Comparison of ENCODE assay signal across 25 cellular contexts in the genomic region with DNA sequence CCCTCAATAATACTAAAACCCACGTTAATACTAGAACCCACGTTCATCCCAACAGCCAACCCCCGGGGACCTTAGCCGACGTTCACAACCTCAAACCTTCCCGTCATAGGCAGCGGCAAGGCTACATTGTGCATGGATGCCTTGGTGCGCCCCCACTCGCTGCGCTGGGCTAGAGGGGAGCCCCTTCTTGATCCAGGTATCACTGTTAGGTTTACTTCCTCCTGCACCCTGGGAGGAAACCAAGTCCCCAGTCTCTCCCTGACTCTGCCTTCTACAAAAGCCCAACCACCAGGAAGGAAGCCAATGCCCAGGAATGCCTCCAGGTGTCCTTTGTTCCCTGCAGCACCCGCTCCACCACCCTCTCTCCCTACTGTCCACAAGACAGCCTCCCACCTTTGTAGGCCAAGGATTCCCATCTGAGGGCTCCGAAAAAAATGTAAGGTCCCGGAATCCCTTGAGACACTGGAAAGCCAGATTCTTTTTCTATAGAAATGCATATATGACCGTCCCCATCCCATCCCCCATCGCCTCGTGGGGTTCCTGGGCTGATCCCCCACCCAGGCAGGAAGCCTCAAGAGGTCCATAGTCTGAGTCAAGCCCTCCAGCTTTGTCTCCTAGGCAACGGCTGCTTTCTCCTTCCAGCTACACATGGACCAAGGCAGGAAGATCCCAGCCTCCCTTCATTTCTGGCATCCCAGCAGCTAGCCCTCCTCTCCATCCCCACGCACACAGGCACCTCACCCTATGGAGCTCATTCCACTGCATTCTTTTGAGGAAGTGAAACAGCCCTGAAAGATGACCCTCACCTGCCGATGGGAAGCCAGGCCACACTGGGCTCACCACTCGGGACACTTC. TPM values are rescaled to one million over a fixed set of nuclear protein-coding genes. Genes with fewer than 3 reads are reported as not detected.
DNase-seq lines count a peak whose midpoint lies in the region; ATAC-seq and TF ChIP-seq lines count a peak whose summit lies in the region.
"Had no signal": no experiment of that assay in that cellular context is flagged by ENCODE, and none has a peak within 500 bp of the region (broad histone marks: within the 10 kb centered on the region; RNA-seq: fewer than 3 reads in every experiment).

No MANE protein-coding gene starts in this region.

- intact Hi-C loops in natural killer cell (cut with micrococcal nuclease) (no loop called here), stomach (cut with DNase I; ENCODE audit: low total_unique reads) (no loop called here)
- intact Hi-C loops in activated CD4-positive, alpha-beta memory T cell treated with anti-CD3 and anti-CD28 coated beads for 36 hours (cut with micrococcal nuclease): loop anchor here (1.0 kb wide), 1 partner anchor 23 kb away; no protein-coding TSS in a partner anchor

- H3K23me2 ChIP-seq in H9 (ENCODE audit: insufficient read length, low read depth, low read length, poor library complexity, severe bottlenecking): no peaks in the 10 kb centered on the region

- no peak for DNase-seq in H9
- DNase-seq in natural killer cell: no peak
- DNase-seq in stomach: peak; percentile 48
- DNase-seq in NCI-H510A treated with DMSO at 0.1 percent for 48 hours (lab: John Stamatoyannopoulos, UW): no peak
- no peak for DNase-seq in activated naive CD4-positive, alpha-beta T cell (lab: John Stamatoyannopoulos, UW)
- no peak for DNase-seq in activated CD8-positive, alpha-beta memory T cell treated with anti-CD3 and anti-CD28 coated beads, Interleukin-2, amount 50 U/mL, for 48 hours
- no peak for DNase-seq in activated CD4-positive, alpha-beta memory T cell treated with anti-CD3 and anti-CD28 coated beads for 36 hours
- DNase-seq: activated CD4-positive, alpha-beta T cell treated with anti-CD3 and anti-CD28 coated beads for 48 hours; CD8-positive, alpha-beta T cell; DMS53; hippocampal formation; IMR-90; kidney; NCI-H1105 treated with DMSO at 0.1 percent for 48 hours; NCI-H2107; NCI-H446 treated with DMSO at 0.1 percent for 48 hours had no signal

- H3K18ac ChIP-seq in H9 (ENCODE audit: insufficient read length, low read depth, low read length): no peak overlapping the region

- no CpG with 5 or more reads among the region's 20 CpGs for WGBS in H9 (ENCODE audit: extremely low coverage, insufficient read length, low lambda C conversion rate)
- 74 to 78% (median 77%) methylated on average over 20 of the region's 20 CpGs for WGBS in stomach, 5 donors

- H3K36me3 ChIP-seq in duodenal mucosa (ENCODE audit: control insufficient read depth in 1 of 2, insufficient read depth in 2 of 2, low read length in 2 of 2) (peaks cover 14 to 28% of the 10 kb centered on the region in 2 donors), stomach (peaks cover 18 to 30% (median 27%) of the 10 kb centered on the region in 4 donors)
- H3K36me3 ChIP-seq: ovary had no signal

- H3K9me3 ChIP-seq in H9 (ENCODE audit: control insufficient read depth, low read depth, low read length) (no peaks in the 10 kb centered on the region), duodenal mucosa (ENCODE audit: control insufficient read depth in 1 of 2, low read length in 2 of 2) (no peaks in the 10 kb centered on the region), stomach (no peaks in the 10 kb centered on the region)
- H3K9me3 ChIP-seq: ovary, suprapubic skin had no signal

- no peak for TF ChIP-seq EP300 in stomach (IDR thresholded peaks at IDR 0.05)

- H2BK12ac ChIP-seq in H9 (ENCODE audit: insufficient read length, low read depth, low read length): no peak overlapping the region

- no peak overlapping the region for H2BK20ac ChIP-seq in H9 (ENCODE audit: low read depth, low read length, poor library complexity, severe bottlenecking)

- H3K4me1 ChIP-seq in H9 (ENCODE audit: insufficient read depth, low read length) (peaks cover 38% of the 10 kb centered on the region), duodenal mucosa (ENCODE audit: control insufficient read depth in 1 of 2, insufficient read depth in 2 of 2, low read length in 2 of 2) (peaks cover 52 to 63% of the 10 kb centered on the region in 2 donors), stomach (peaks cover 41 to 67% (median 55%) of the 10 kb centered on the region in 4 donors)
- H3K4me1 ChIP-seq: suprapubic skin had no signal

- TF ChIP-seq CTCF in H9 (conservative IDR thresholded peaks at IDR 0.05) (no peak), natural killer cell (IDR thresholded peaks at IDR 0.05) (no peak), stomach (IDR thresholded peaks at IDR 0.05) (no peak)

- H4K5ac ChIP-seq in H9 (ENCODE audit: insufficient read length, low read depth, low read length): no peak overlapping the region

- H3K23ac ChIP-seq in H9 (ENCODE audit: insufficient read length, low read depth, low read length): no peak overlapping the region

- ATAC-seq in natural killer cell: peak in 1 of 3 donors; percentile 14
- ATAC-seq: CD8-positive, alpha-beta T cell had no signal

- peaks cover 6% of the 10 kb centered on the region for H4K20me1 ChIP-seq in H9 (ENCODE audit: control insufficient read depth, insufficient read depth, insufficient read length)

- no peak overlapping the region for H3K56ac ChIP-seq in H9 (ENCODE audit: insufficient read length, low read depth, low read length)

- no peak overlapping the region for H2BK120ac ChIP-seq in H9 (ENCODE audit: low read depth, low read length, poor library complexity, severe bottlenecking)

- H3K27ac Mint-ChIP-seq in H9 (peak overlapping the region; percentile 77 to 90 (median 88); a peak in 6 of 7 replicates), natural killer cell (peak overlapping the region; percentile 90 to 91)
- no peak overlapping the region for H3K27ac Mint-ChIP-seq in activated CD4-positive, alpha-beta memory T cell treated with anti-CD3 and anti-CD28 coated beads for 36 hours
- H3K27ac Mint-ChIP-seq: activated naive CD4-positive, alpha-beta T cell treated with anti-CD3 and anti-CD28 coated beads, Interleukin-2, amount 50 U/mL, for 24 hours; CD8-positive, alpha-beta T cell; stimulated activated effector memory CD8-positive, alpha-beta T cell treated with anti-CD3 and anti-CD28 coated beads, Interleukin-12 subunit alpha, Interleukin-12 subunit beta, amount 100 ng/mL, for 72 hours; T-helper 1 cell treated with Interleukin-12 subunit alpha and Interleukin-12 subunit beta and Interleukin-4 antibody, amounts not matched to agents 30 μg/mL and 1 μg/mL, for 36 hours had no signal

- H3K14ac ChIP-seq in H9 (ENCODE audit: insufficient read depth, low read length): no peak overlapping the region; the same call in 1 of the 2 replicates

- no peak overlapping the region for H2AFZ ChIP-seq in H9 (ENCODE audit: low read length)

- H3K9ac ChIP-seq in H9 (ENCODE audit: extremely low read depth, insufficient read length, low read length) (no peak overlapping the region), duodenal mucosa (ENCODE audit: low read depth in 1 of 2, low read length in 2 of 2) (peak overlapping the region in 1 of 2 donors; percentile 25)

- H3K27ac ChIP-seq in H9 (ENCODE audit: insufficient read length, low read depth, low read length): no peak overlapping the region
- H3K27ac ChIP-seq in duodenal mucosa (ENCODE audit: low read depth, low read length): peak overlapping the region; percentile 24
- H3K27ac ChIP-seq in stomach: peak overlapping the region in 1 of 5 donors; percentile 12
- H3K27ac ChIP-seq: epithelial cell of prostate, ovary, suprapubic skin had no signal

- no peak overlapping the region for H3T11ph ChIP-seq in H9 (ENCODE audit: low read length)

- H4K8ac ChIP-seq in H9 (replicated peaks; ENCODE audit: insufficient read length, low read depth, low read length): no peak overlapping the region

- H2BK5ac ChIP-seq in H9 (ENCODE audit: insufficient read length, low read length): no peak overlapping the region

- peak overlapping the region; percentile 21 to 48 for H3K4me3 Mint-ChIP-seq in H9
- H3K4me3 Mint-ChIP-seq in natural killer cell: peak overlapping the region; percentile 17
- no peak overlapping the region for H3K4me3 Mint-ChIP-seq in activated CD4-positive, alpha-beta memory T cell treated with anti-CD3 and anti-CD28 coated beads for 36 hours
- H3K4me3 Mint-ChIP-seq: activated naive CD4-positive, alpha-beta T cell treated with anti-CD3 and anti-CD28 coated beads, Interleukin-2, amount 50 U/mL, for 24 hours; CD8-positive, alpha-beta T cell; central memory CD8-positive, alpha-beta T cell; stimulated activated effector memory CD8-positive, alpha-beta T cell treated with anti-CD3 and anti-CD28 coated beads, Interleukin-12 subunit alpha, Interleukin-12 subunit beta, amount 100 ng/mL, for 72 hours; T-helper 1 cell treated with Interleukin-12 subunit alpha and Interleukin-12 subunit beta and Interleukin-4 antibody, amounts not matched to agents 30 μg/mL and 1 μg/mL, for 36 hours had no signal

- H2AK5ac ChIP-seq in H9 (ENCODE audit: insufficient read length, low read length): no peak overlapping the region

- H3K27me3 Mint-ChIP-seq in H9 (ENCODE audit: low read depth) (no peaks in the 10 kb centered on the region; the same call in 1 of the 2 replicates), natural killer cell (ENCODE audit: low read depth in 2 of 2) (no peaks in the 10 kb centered on the region)
- H3K27me3 Mint-ChIP-seq in activated CD4-positive, alpha-beta memory T cell treated with anti-CD3 and anti-CD28 coated beads for 36 hours: peaks cover 2% of the 10 kb centered on the region

- peaks cover 8% of the 10 kb centered on the region for H3K79me1 ChIP-seq in H9 (ENCODE audit: insufficient read depth, low read depth, low read length, poor library complexity, severe bottlenecking)

- no peak for TF ChIP-seq POLR2A in stomach (IDR thresholded peaks at IDR 0.05)

- CTCF ChIA-PET in activated CD4-positive, alpha-beta memory T cell treated with anti-CD3 and anti-CD28 coated beads for 36 hours (lab: Charles Lee): no interaction called here

- H3K9me3 Mint-ChIP-seq in H9 (no peaks in the 10 kb centered on the region), natural killer cell (no peaks in the 10 kb centered on the region)
- peaks cover 4% of the 10 kb centered on the region for H3K9me3 Mint-ChIP-seq in activated CD4-positive, alpha-beta memory T cell treated with anti-CD3 and anti-CD28 coated beads for 36 hours
- H3K9me3 Mint-ChIP-seq: activated naive CD4-positive, alpha-beta T cell treated with anti-CD3 and anti-CD28 coated beads, Interleukin-2, amount 50 U/mL, for 24 hours; CD8-positive, alpha-beta T cell; central memory CD8-positive, alpha-beta T cell; stimulated activated effector memory CD8-positive, alpha-beta T cell treated with anti-CD3 and anti-CD28 coated beads, Interleukin-12 subunit alpha, Interleukin-12 subunit beta, amount 100 ng/mL, for 72 hours; T-helper 1 cell treated with Interleukin-12 subunit alpha and Interleukin-12 subunit beta and Interleukin-4 antibody, amounts not matched to agents 30 μg/mL and 1 μg/mL, for 36 hours had no signal

- POLR2A ChIA-PET in activated CD4-positive, alpha-beta memory T cell treated with anti-CD3 and anti-CD28 coated beads for 36 hours (lab: Charles Lee): no interaction called here

- no peak overlapping the region for H3K4me2 ChIP-seq in H9 (ENCODE audit: insufficient read depth, insufficient read length, low read length)

- no peak overlapping the region for H4K91ac ChIP-seq in H9 (ENCODE audit: insufficient read length, low read depth, low read length)

- no peak overlapping the region for H3K4me3 ChIP-seq in duodenal mucosa (ENCODE audit: low read depth in 1 of 2, low read length in 2 of 2)
- H3K4me3 ChIP-seq in stomach: no peak overlapping the region
- H3K4me3 ChIP-seq: dorsolateral prefrontal cortex, ovary, suprapubic skin had no signal

- peaks cover 60 to 83% (median 74%) of the 10 kb centered on the region in 3 experiments for H3K36me3 Mint-ChIP-seq in H9 (ENCODE audit: insufficient read depth in 1 of 3, low read depth in 3 of 3)
- no peaks in the 10 kb centered on the region for H3K36me3 Mint-ChIP-seq in natural killer cell
- no peaks in the 10 kb centered on the region for H3K36me3 Mint-ChIP-seq in activated CD4-positive, alpha-beta memory T cell treated with anti-CD3 and anti-CD28 coated beads for 36 hours
- H3K36me3 Mint-ChIP-seq: activated naive CD4-positive, alpha-beta T cell treated with anti-CD3 and anti-CD28 coated beads, Interleukin-2, amount 50 U/mL, for 24 hours; CD8-positive, alpha-beta T cell; stimulated activated effector memory CD8-positive, alpha-beta T cell treated with anti-CD3 and anti-CD28 coated beads, Interleukin-12 subunit alpha, Interleukin-12 subunit beta, amount 100 ng/mL, for 72 hours had no signal

- H3K4me1 Mint-ChIP-seq in H9 (peaks cover 90 to 93% of the 10 kb centered on the region in 2 experiments), natural killer cell (peaks cover 83 to 87% of the 10 kb centered on the region in 2 donors)
- no peaks in the 10 kb centered on the region for H3K4me1 Mint-ChIP-seq in activated CD4-positive, alpha-beta memory T cell treated with anti-CD3 and anti-CD28 coated beads for 36 hours (ENCODE audit: low read depth)
- H3K4me1 Mint-ChIP-seq: activated naive CD4-positive, alpha-beta T cell treated with anti-CD3 and anti-CD28 coated beads, Interleukin-2, amount 50 U/mL, for 24 hours; central memory CD8-positive, alpha-beta T cell; stimulated activated effector memory CD8-positive, alpha-beta T cell treated with anti-CD3 and anti-CD28 coated beads, Interleukin-12 subunit alpha, Interleukin-12 subunit beta, amount 100 ng/mL, for 72 hours had no signal

- H3K27me3 ChIP-seq in H9 (ENCODE audit: insufficient read depth, low read length): no peaks in the 10 kb centered on the region
- no peaks in the 10 kb centered on the region for H3K27me3 ChIP-seq in duodenal mucosa (ENCODE audit: control insufficient read depth in 1 of 2, insufficient read depth in 2 of 2, low read length in 2 of 2)
- no peaks in the 10 kb centered on the region for H3K27me3 ChIP-seq in stomach
- H3K27me3 ChIP-seq: dorsolateral prefrontal cortex, ovary, suprapubic skin had no signal

- peaks cover 94% of the 10 kb centered on the region for H3K79me2 ChIP-seq in H9 (ENCODE audit: insufficient read depth, low read length)

- no peak overlapping the region for H2BK15ac ChIP-seq in H9 (ENCODE audit: low read depth, low read length)

- no peak overlapping the region for H3K4ac ChIP-seq in H9 (ENCODE audit: low read depth, low read length)

RNA-seq across cellular contexts. Expression of gene CTBP2, which starts 25.2 kb away (rescaled TPM):
- total RNA-seq in H9 (2021) (212 and 218 TPM in 2 replicates), natural killer cell (100 to 1,000 TPM; 120 to 179 (median 124) TPM), stomach (100 to 1,000 TPM in 2 of 5 donors, 10 to 100 TPM in 3; 58.6 to 169 (median 80.5) TPM)
- polyA plus RNA-seq in stomach: 10 to 100 TPM; 21.3 to 41.2 (median 34.6) TPM
- under 1 TPM; 0.27 to 0.29 TPM for total RNA-seq in activated CD4-positive, alpha-beta memory T cell treated with anti-CD3 and anti-CD28 coated beads for 36 hours

Comparison
In these comparisons a context has a peak if more than half of its experiments do, and no peak if none do; other contexts are left out.
1. RNA of gene CTBP2, which starts 25.2 kb away (total RNA-seq): 212 to 218 TPM in H9, 120 to 179 TPM in natural killer cell and 58.6 to 169 TPM in stomach; 0.27 to 0.29 TPM in activated CD4-positive, alpha-beta memory T cell treated with anti-CD3 and anti-CD28 coated beads for 36 hours; every median in the first group is over 10 times any median in the second.